10 cellular contexts compared by ENCODE assay signal in genomic region chr4:127741247-127741646, GRCh38. TPM values are rescaled to one million over a fixed set of nuclear protein-coding genes. Genes with fewer than 3 reads are reported as not detected.
"Had no signal": no experiment of that assay in that cellular context is flagged by ENCODE, and none has a peak within 500 bp of the region (broad histone marks: within the 10 kb centered on the region; RNA-seq: fewer than 3 reads in every experiment).

No MANE protein-coding gene starts in this region.

- H3K9ac ChIP-seq: KMS-11 had no signal

- H3K4me1 Mint-ChIP-seq: IgD-negative memory B cell had no signal

- H3K27ac Mint-ChIP-seq: IgD-negative memory B cell had no signal

- DNase-seq: Karpas-422, KBM-7, KG1 had no signal

- H3K4me2 ChIP-seq: KMS-11 had no signal

- FAIRE-seq: HepG2, HTR-8/SVneo had no signal

- H3K4me3 Mint-ChIP-seq: IgD-negative memory B cell had no signal

- H3K36me3 Mint-ChIP-seq: IgD-negative memory B cell had no signal

- ATAC-seq: HepG2 had no signal

- H3K27ac ChIP-seq: HL-60, KMS-11 had no signal

RNA-seq across cellular contexts. Expression of gene SLC25A31, which starts 11.0 kb away (rescaled TPM):
- total RNA-seq: HT-29, HT1080 had no signal
- polyA plus RNA-seq: HepG2, IgD-negative memory B cell had no signal

RNA-seq across cellular contexts. Expression of gene HSPA4L, which starts 40.9 kb away (rescaled TPM):
- polyA plus RNA-seq: IgD-negative memory B cell had no signal
